Comparison of ENCODE assay signal across 8 cellular contexts in the genomic region with DNA sequence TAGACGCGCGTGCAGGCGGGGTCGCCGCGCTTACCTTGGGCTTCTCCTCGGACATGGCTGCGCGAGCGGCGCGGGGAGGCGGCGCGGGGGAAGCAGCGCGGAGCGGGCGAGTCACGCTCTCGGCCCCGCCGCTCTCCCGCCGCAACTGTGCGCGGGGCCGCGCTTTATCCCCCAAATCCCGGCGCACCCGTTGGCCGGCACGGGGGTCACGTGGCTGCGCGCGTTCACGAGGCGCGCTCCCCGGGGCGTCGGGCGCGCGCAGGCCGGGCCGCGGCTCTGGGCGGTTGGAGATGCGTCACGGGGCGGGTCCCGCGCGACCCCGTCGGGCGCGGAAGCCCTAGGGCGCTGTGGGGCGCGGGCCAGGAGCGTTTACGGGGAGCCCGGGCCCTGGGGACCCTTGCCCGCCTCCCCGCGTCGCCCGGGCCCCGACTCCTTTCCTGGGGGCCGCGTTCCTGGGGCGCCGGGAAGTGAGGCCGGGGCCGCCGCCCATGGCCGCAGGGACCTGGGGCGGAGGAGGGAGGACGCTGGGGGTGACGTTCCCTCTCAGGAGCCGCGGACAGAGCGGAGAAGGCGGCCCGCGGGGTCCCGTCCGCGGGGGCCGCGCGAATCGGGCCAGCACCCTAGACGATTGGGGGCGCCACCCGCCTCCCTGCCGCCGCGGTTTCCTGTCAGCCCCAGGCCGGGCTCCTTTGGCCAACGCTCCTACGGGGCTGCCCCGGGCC. TPM values are rescaled to one million over a fixed set of nuclear protein-coding genes. Genes with fewer than 3 reads are reported as not detected.
A peak's percentile ranks its signal among the peaks of the same experiment; 100 is the strongest.
DNase-seq lines count a peak whose midpoint lies in the region; ATAC-seq and TF ChIP-seq lines count a peak whose summit lies in the region.

A gene (minus strand): TSS at position 149 of the 722 bp plus-strand sequence. CDS start 94 bp downstream, at position 55.

- DNase-seq in DMS53 treated with DMSO at 0.1 percent for 48 hours (lab: John Stamatoyannopoulos, UW; ENCODE audit: unreplicated experiment) (peak; percentile 21), SK-N-SH (peak; percentile 98), germinal center (ENCODE audit: low spot score) (peak; percentile 90), nucleus accumbens (lab: John Stamatoyannopoulos, UW) (peak in 49 of 56 donors; percentile 22 to 88 (median 66)), substantia nigra (lab: John Stamatoyannopoulos, UW) (peak in 43 of 49 donors; percentile 30 to 91 (median 73))
- DNase-seq in activated naive CD4-positive, alpha-beta T cell treated with anti-CD3 and anti-CD28 coated beads for 36 hours: peak; percentile 80

- H3K9me3 Mint-ChIP-seq in activated naive CD4-positive, alpha-beta T cell treated with anti-CD3 and anti-CD28 coated beads for 36 hours: peaks cover 16% of the 10 kb centered on the region

- H3K4me1 Mint-ChIP-seq in activated naive CD4-positive, alpha-beta T cell treated with anti-CD3 and anti-CD28 coated beads for 36 hours (ENCODE audit: low read depth): peaks cover 13% of the 10 kb centered on the region

- TF ChIP-seq EP300 in SK-N-SH (IDR thresholded peaks at IDR 0.05; ENCODE audit: borderline replicate concordance in 1 of 2, low read depth in 1 of 2, low read length in 1 of 2): no peak

- peaks cover 44% of the 10 kb centered on the region for H3K79me2 ChIP-seq in SK-N-SH (ENCODE audit: insufficient read depth)

- peak within 1 kb of the TSS; percentile 78; the same call in 1 of the 2 replicates for H2AFZ ChIP-seq in SK-N-SH (ENCODE audit: low read depth)

- 0 out of 2 replicates have a peak, but pooled peaks cover 6% of the 10 kb centered on the region for H3K4me1 ChIP-seq in HUES64 (ENCODE audit: insufficient read depth, low read length)
- peaks cover 8 to 28% of the 10 kb centered on the region in 2 experiments; a peak in 3 of 4 replicates for H3K4me1 ChIP-seq in SK-N-SH (ENCODE audit: control insufficient read depth in 1 of 2, insufficient read depth in 2 of 2, low read depth in 1 of 2, low read length in 1 of 2)

- H4K20me1 ChIP-seq in SK-N-SH (ENCODE audit: insufficient read depth): peaks cover 38% of the 10 kb centered on the region

- H3K9me2 ChIP-seq in SK-N-SH: no peaks in the 10 kb centered on the region

- no peaks in the 10 kb centered on the region for H3K36me3 Mint-ChIP-seq in activated naive CD4-positive, alpha-beta T cell treated with anti-CD3 and anti-CD28 coated beads for 36 hours (ENCODE audit: low read depth)

- peak within 1 kb of the TSS; percentile 90 for H3K4me3 ChIP-seq in HUES64 (ENCODE audit: low read length)
- peak within 1 kb of the TSS; percentile 75 to 87 for H3K4me3 ChIP-seq in SK-N-SH (ENCODE audit: low read depth in 2 of 2, low read length in 1 of 2)

- H3F3A ChIP-seq in SK-N-SH (replicated peaks; ENCODE audit: insufficient read depth): peaks cover 12% of the 10 kb centered on the region

- H3K9ac ChIP-seq in HUES64 (ENCODE audit: low read depth, low read length) (peak within 1 kb of the TSS; percentile 92), SK-N-SH (peak within 1 kb of the TSS; percentile 79)

- peak within 1 kb of the TSS; percentile 65 for H3K4me3 Mint-ChIP-seq in activated naive CD4-positive, alpha-beta T cell treated with anti-CD3 and anti-CD28 coated beads for 36 hours

- no peak within 1 kb of the TSS for H3K27ac Mint-ChIP-seq in activated naive CD4-positive, alpha-beta T cell treated with anti-CD3 and anti-CD28 coated beads for 36 hours

- WGBS in HUES64: 2% methylated on average over 108 of the region's 108 CpGs
- 0% methylated on average over 11 of the region's 108 CpGs for WGBS in SK-N-SH (ENCODE audit: low lambda C conversion rate)

- CTCF ChIA-PET in SK-N-SH (lab: Yijun Ruan, JAX): interaction anchor here (0.6 kb wide), 1 partner anchor 114 kb away, joined by 3 read pairs; no protein-coding TSS in a partner anchor
- CTCF ChIA-PET in activated naive CD4-positive, alpha-beta T cell treated with anti-CD3 and anti-CD28 coated beads for 36 hours (lab: Charles Lee): interaction anchor here (1.1 to 1.5 kb wide), 2 partner anchors 17 to 25 kb away, joined by 3 to 4 read pairs; a partner anchor contains a TSS

- H3K9me3 ChIP-seq in HUES64 (ENCODE audit: insufficient read depth, low read depth, low read length): peaks cover 26% of the 10 kb centered on the region
- H3K9me3 ChIP-seq in SK-N-SH: peaks cover 6% of the 10 kb centered on the region; the same call in 1 of the 2 replicates

- ATAC-seq in GM21367 (IDR thresholded peaks at IDR 0.05; ENCODE audit: unreplicated experiment): peak; percentile 50

- TF ChIP-seq RAD21 in SK-N-SH (IDR thresholded peaks at IDR 0.05; ENCODE audit: low read length): no peak

- H3K27me3 ChIP-seq in HUES64 (ENCODE audit: insufficient read depth, low read length): peaks cover 5% of the 10 kb centered on the region; the same call in 1 of the 2 replicates
- no peaks in the 10 kb centered on the region for H3K27me3 ChIP-seq in SK-N-SH (ENCODE audit: insufficient read depth)

- POLR2A ChIA-PET in SK-N-SH (lab: Yijun Ruan, JAX): interaction anchor here (0.9 kb wide), 2 partner anchors 10 to 17 kb away, joined by 3 to 4 read pairs; a partner anchor contains a TSS

- TF ChIP-seq CTCF in SK-N-SH (IDR thresholded peaks at IDR 0.05): no peak

- H3K36me3 ChIP-seq in HUES64 (ENCODE audit: insufficient read depth, low read length) (peaks cover 9% of the 10 kb centered on the region; the same call in 1 of the 2 replicates), SK-N-SH (replicated peaks in 1 of 2; ENCODE audit: control insufficient read depth in 1 of 2, insufficient read depth in 2 of 2, low read length in 1 of 2) (peaks cover 0 to 5% of the 10 kb centered on the region in 2 experiments)

- intact Hi-C loops in activated naive CD4-positive, alpha-beta T cell treated with anti-CD3 and anti-CD28 coated beads for 36 hours (cut with micrococcal nuclease): loop anchor here (1.0 to 5.0 kb wide), 7 partner anchors 17 to 1504 kb away; a partner anchor contains a TSS

- H3K27ac ChIP-seq in HUES64 (ENCODE audit: low read depth, low read length) (peak within 1 kb of the TSS; percentile 88; the same call in 1 of the 2 replicates), SK-N-SH (ENCODE audit: low read depth in 2 of 2, low read length in 1 of 2) (peak within 1 kb of the TSS in 1 of 2 experiments; percentile 88; a peak in 3 of 4 replicates), substantia nigra (ENCODE audit: low read depth, low read length, poor library complexity, severe bottlenecking) (peak within 1 kb of the TSS; percentile 72)

- peak within 1 kb of the TSS; percentile 96 for H3K4me2 ChIP-seq in SK-N-SH

- no peaks in the 10 kb centered on the region for H3K27me3 Mint-ChIP-seq in activated naive CD4-positive, alpha-beta T cell treated with anti-CD3 and anti-CD28 coated beads for 36 hours (ENCODE audit: low read depth)

TF ChIP-seq in SK-N-SH, 30 proteins besides CTCF, POLR2A, EP300 and RAD21:
- TF ChIP-seq NRF1 (IDR thresholded peaks at IDR 0.05; ENCODE audit: low read depth, low read length) (peak; percentile 55), SIN3A (IDR thresholded peaks at IDR 0.05; ENCODE audit: borderline replicate concordance, low read depth, low read length) (no peak), TCF12 (IDR thresholded peaks at IDR 0.05) (no peak), MXI1 (IDR thresholded peaks at IDR 0.05; ENCODE audit: low read depth, low read length) (peak; percentile 27; the same call in 1 of the 2 replicates), GABPA (IDR thresholded peaks at IDR 0.05; ENCODE audit: low read depth) (no peak), FOXM1 (IDR thresholded peaks at IDR 0.05; ENCODE audit: low read depth) (no peak)
- TF ChIP-seq, protein P1, sequence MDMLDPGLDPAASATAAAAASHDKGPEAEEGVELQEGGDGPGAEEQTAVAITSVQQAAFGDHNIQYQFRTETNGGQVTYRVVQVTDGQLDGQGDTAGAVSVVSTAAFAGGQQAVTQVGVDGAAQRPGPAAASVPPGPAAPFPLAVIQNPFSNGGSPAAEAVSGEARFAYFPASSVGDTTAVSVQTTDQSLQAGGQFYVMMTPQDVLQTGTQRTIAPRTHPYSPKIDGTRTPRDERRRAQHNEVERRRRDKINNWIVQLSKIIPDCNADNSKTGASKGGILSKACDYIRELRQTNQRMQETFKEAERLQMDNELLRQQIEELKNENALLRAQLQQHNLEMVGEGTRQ (IDR thresholded peaks at IDR 0.05; ENCODE audit: borderline replicate concordance, low read depth, low read length): peak; percentile 73
- TF ChIP-seq, protein P2, sequence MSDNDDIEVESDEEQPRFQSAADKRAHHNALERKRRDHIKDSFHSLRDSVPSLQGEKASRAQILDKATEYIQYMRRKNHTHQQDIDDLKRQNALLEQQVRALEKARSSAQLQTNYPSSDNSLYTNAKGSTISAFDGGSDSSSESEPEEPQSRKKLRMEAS (IDR thresholded peaks at IDR 0.05; ENCODE audit: low read depth): peak; percentile 3; the same call in 1 of the 2 replicates
- TF ChIP-seq, protein P3, sequence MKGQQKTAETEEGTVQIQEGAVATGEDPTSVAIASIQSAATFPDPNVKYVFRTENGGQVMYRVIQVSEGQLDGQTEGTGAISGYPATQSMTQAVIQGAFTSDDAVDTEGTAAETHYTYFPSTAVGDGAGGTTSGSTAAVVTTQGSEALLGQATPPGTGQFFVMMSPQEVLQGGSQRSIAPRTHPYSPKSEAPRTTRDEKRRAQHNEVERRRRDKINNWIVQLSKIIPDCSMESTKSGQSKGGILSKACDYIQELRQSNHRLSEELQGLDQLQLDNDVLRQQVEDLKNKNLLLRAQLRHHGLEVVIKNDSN (IDR thresholded peaks at IDR 0.05; ENCODE audit: borderline replicate concordance, low read depth): peak; percentile 90

RNA-seq across cellular contexts. Expression of the gene that starts here (rescaled TPM):
- polyA plus RNA-seq in HUES64 (2013, experiment 1 of 2): 109 TPM
- polyA plus RNA-seq in HUES64 (2013, experiment 2 of 2): 117 TPM
- polyA plus RNA-seq in SK-N-SH (2012; rRNA removed): 89.0 and 125 TPM in 2 replicates
- polyA plus RNA-seq in SK-N-SH (2012; cell fraction: cytosol; rRNA removed): 116 and 122 TPM in 2 replicates
- polyA plus RNA-seq in SK-N-SH (2012; cell fraction: nucleus; rRNA removed): 31.5 and 38.2 TPM in 2 replicates
- total RNA-seq in activated naive CD4-positive, alpha-beta T cell treated with anti-CD3 and anti-CD28 coated beads for 36 hours: 10 to 100 TPM; 87.1 to 94.7 TPM

Comparison
In these comparisons a context has a peak if more than half of its experiments do, and no peak if none do; other contexts are left out.
1. DNase-seq: peak in every context shown above with its lines; median percentile 98 in SK-N-SH; 90 in germinal center; 80 in activated naive CD4-positive, alpha-beta T cell treated with anti-CD3 and anti-CD28 coated beads for 36 hours; 73 in substantia nigra; 66 in nucleus accumbens; 21 in DMS53 treated with DMSO at 0.1 percent for 48 hours.